8 cellular contexts compared by ENCODE assay signal in genomic region chr21:32393677-32394001, GRCh38. TPM values are rescaled to one million over a fixed set of nuclear protein-coding genes. Genes with fewer than 3 reads are reported as not detected.
DNase-seq lines count a peak whose midpoint lies in the region; ATAC-seq and TF ChIP-seq lines count a peak whose summit lies in the region.

No MANE protein-coding gene starts in this region.

- intact Hi-C loops in gastrocnemius medialis (cut with DNase I; ENCODE audit: low total_unique reads) = loop anchor here (1.0 to 10.0 kb wide), 5 partner anchors 18 to 379 kb away; partner anchors contain the start of genes CFAP298 and MIS18A

- H3K9me3 ChIP-seq in Peyer's patch = no peaks in the 10 kb centered on the region
- H3K9me3 ChIP-seq in gastrocnemius medialis = no peaks in the 10 kb centered on the region

- DNase-seq in Peyer's patch = no peak
- no peak for DNase-seq in epithelial cell of prostate (ENCODE audit: low read depth, low spot score)
- DNase-seq in gastrocnemius medialis = no peak
- DNase-seq in dermis blood vessel endothelial cell = no peak
- DNase-seq in occipital lobe (lab: John Stamatoyannopoulos, UW) = no peak
- DNase-seq in NCI-H446 treated with DMSO at 0.1 percent for 48 hours (lab: John Stamatoyannopoulos, UW) = no peak
- DNase-seq in NCI-H1417 (lab: John Stamatoyannopoulos, UW) = no peak

- ATAC-seq in GM21576 (IDR thresholded peaks at IDR 0.05; ENCODE audit: unreplicated experiment) (peak; percentile 36), gastrocnemius medialis (no peak)

- no peak for TF ChIP-seq POLR2A in Peyer's patch (IDR thresholded peaks at IDR 0.05)
- no peak for TF ChIP-seq POLR2A in gastrocnemius medialis (IDR thresholded peaks at IDR 0.05)

- in situ Hi-C loops in gastrocnemius medialis (cut with MboI; ENCODE audit: low sequenced_read_pairs in 4 of 4) = loop anchor here in 2 of 4 donors (25.0 kb wide), 2 partner anchors 344 to 656 kb away; partner anchors contain the start of genes SYNJ1 (in 2 of the 2) and SCAF4 (in 1 of the 2)

- no peak for TF ChIP-seq CTCF in Peyer's patch (IDR thresholded peaks at IDR 0.05)
- no peak for TF ChIP-seq CTCF in gastrocnemius medialis (IDR thresholded peaks at IDR 0.05 in 4 of 5, conservative IDR thresholded peaks at IDR 0.05 in 1 of 5)

- H3K4me3 ChIP-seq in Peyer's patch (peak overlapping the region; percentile 55 to 98 (median 85)), gastrocnemius medialis (peak overlapping the region; percentile 93 to 99 (median 95))

- H3K27ac ChIP-seq in Peyer's patch (peak overlapping the region; percentile 73 to 92 (median 86)), epithelial cell of prostate (peak overlapping the region; percentile 83), gastrocnemius medialis (peak overlapping the region; percentile 82 to 92 (median 86))

- H3K36me3 ChIP-seq in Peyer's patch (no peaks in the 10 kb centered on the region), gastrocnemius medialis (no peaks in the 10 kb centered on the region)

- peaks cover 0 to 14% (median 4%) of the 10 kb centered on the region in 4 donors for H3K4me1 ChIP-seq in Peyer's patch
- H3K4me1 ChIP-seq in gastrocnemius medialis = peaks cover 19 to 21% of the 10 kb centered on the region in 2 donors

- H3K27me3 ChIP-seq in Peyer's patch (no peaks in the 10 kb centered on the region), gastrocnemius medialis (peaks cover 0 to 15% (median 0%) of the 10 kb centered on the region in 3 donors)

RNA-seq across cellular contexts. Expression of gene URB1, which starts 0.8 kb away (rescaled TPM):
- total RNA-seq in Peyer's patch (10 to 100 TPM in 3 of 4 donors, 1 to 10 TPM in 1; 4.4 to 14.9 (median 11.0) TPM), gastrocnemius medialis (10 to 100 TPM; 13.7 to 17.7 (median 15.2) TPM), dermis blood vessel endothelial cell (18.5 and 27.6 TPM in 2 replicates), occipital lobe (13.1 TPM)

RNA-seq across cellular contexts. Expression of gene EVA1C, which starts 18.9 kb away (rescaled TPM):
- total RNA-seq in Peyer's patch (10 to 100 TPM; 22.4 to 35.1 (median 30.3) TPM), gastrocnemius medialis (10 to 100 TPM in 2 of 4 donors, 1 to 10 TPM in 2; 9.2 to 15.8 (median 12.1) TPM), dermis blood vessel endothelial cell (17.9 and 39.7 TPM in 2 replicates), occipital lobe (5.6 TPM)
